Comparison of ENCODE assay signal across 8 cellular contexts in the genomic region with DNA sequence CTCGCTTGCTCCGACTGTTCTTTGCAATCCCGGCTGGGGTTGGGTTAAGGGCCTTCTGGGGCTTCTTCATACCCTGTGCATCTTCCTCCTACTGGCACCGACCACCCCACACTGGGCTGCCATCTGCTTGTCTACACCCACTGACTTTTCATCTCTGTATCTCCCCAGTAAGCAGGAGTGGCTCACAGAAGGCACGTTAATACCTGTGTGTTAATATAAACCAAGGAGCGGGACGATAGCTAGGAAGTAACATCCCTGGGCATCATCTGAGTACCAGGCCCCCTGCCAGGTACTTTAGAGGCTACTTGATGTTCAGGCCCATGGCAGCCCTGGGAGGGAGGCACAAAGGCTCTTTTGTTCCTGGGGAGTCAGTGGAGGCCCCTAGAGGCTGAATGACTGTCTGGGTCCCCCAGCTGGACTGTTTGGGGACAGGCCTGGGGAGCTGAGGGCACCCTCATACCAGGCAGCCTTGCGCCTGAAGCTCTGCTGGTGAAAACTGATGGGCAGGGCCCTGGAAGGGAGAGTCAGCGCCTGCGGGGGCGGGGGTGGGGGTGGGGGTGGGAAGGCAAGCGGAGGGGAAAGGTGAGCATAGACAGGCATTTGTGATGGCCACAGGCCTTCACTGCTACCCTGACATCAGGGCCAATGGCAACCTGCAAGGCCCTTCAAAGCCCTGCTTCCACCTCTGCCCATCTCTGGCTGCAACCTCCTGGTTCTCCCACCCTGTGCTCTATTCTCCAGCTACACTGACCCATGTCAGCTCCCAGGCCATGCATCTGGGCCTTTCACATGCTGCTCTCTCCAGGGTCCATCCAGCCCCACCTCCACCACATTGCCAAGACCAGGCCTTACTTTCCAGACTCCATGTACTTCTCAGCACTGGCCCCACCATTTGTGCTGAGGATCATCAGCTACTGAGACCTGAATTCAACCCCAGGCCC. TPM values are rescaled to one million over a fixed set of nuclear protein-coding genes. Genes with fewer than 3 reads are reported as not detected.
A peak's percentile ranks its signal among the peaks of the same experiment; 100 is the strongest.
DNase-seq lines count a peak whose midpoint lies in the region; ATAC-seq and TF ChIP-seq lines count a peak whose summit lies in the region.

No MANE protein-coding gene starts in this region.

- no peaks in the 10 kb centered on the region for H3K36me3 ChIP-seq in kidney epithelial cell (ENCODE audit: control insufficient read depth, insufficient read depth, low read length)
- H3K36me3 ChIP-seq in subcutaneous abdominal adipose tissue (ENCODE audit: control insufficient read depth in 5 of 5, insufficient read depth in 5 of 5, low read length in 5 of 5): no peaks in the 10 kb centered on the region

- H3K27ac ChIP-seq in subcutaneous abdominal adipose tissue (ENCODE audit: low read depth, low read length): peak overlapping the region; percentile 82

- DNase-seq in C1 segment of cervical spinal cord (lab: John Stamatoyannopoulos, UW) (peak in 9 of 14 donors; percentile 16 to 63 (median 56)), HFFc6 (no peak), kidney epithelial cell (ENCODE audit: low read depth) (no peak), HPDE6-E6E7 (ENCODE audit: extremely low spot score) (no peak), NCI-H2081 treated with DMSO at 0.1 percent for 48 hours (lab: John Stamatoyannopoulos, UW) (no peak), NOMO-1 (lab: John Stamatoyannopoulos, UW; ENCODE audit: unreplicated experiment in 2 of 2) (no peak)
- DNase-seq in activated naive CD8-positive, alpha-beta T cell treated with anti-CD3 and anti-CD28 coated beads, Interleukin-2, amount 50 U/mL, for 24 hours: peak; percentile 18

- ATAC-seq in activated naive CD8-positive, alpha-beta T cell treated with anti-CD3 and anti-CD28 coated beads, Interleukin-2, amount 50 U/mL, for 24 hours: peak; percentile 11

- H3K27me3 Mint-ChIP-seq in HFFc6 (ENCODE audit: insufficient read depth): no peaks in the 10 kb centered on the region; the same call in 1 of the 2 replicates
- H3K27me3 Mint-ChIP-seq in activated naive CD8-positive, alpha-beta T cell treated with anti-CD3 and anti-CD28 coated beads, Interleukin-2, amount 50 U/mL, for 24 hours: no peaks in the 10 kb centered on the region

- peak overlapping the region; percentile 19 for H3K4me3 ChIP-seq in kidney epithelial cell (ENCODE audit: low read depth, low read length)
- peak overlapping the region; percentile 56 to 75 (median 70) for H3K4me3 ChIP-seq in subcutaneous abdominal adipose tissue (ENCODE audit: low read depth in 1 of 5, low read length in 5 of 5)

- peak overlapping the region in 4 of 5 donors; percentile 74 to 86 (median 79) for H3K9ac ChIP-seq in subcutaneous abdominal adipose tissue (ENCODE audit: low read length in 5 of 5)

- no peaks in the 10 kb centered on the region for H3K36me3 Mint-ChIP-seq in HFFc6 (ENCODE audit: low read depth)
- H3K36me3 Mint-ChIP-seq in activated naive CD8-positive, alpha-beta T cell treated with anti-CD3 and anti-CD28 coated beads, Interleukin-2, amount 50 U/mL, for 24 hours (ENCODE audit: low read depth): no peaks in the 10 kb centered on the region

- TF ChIP-seq CTCF in HFFc6 (IDR thresholded peaks at IDR 0.05): no peak
- TF ChIP-seq CTCF in kidney epithelial cell (IDR thresholded peaks at IDR 0.05; ENCODE audit: insufficient read depth, low read length, poor library complexity, severe bottlenecking): no peak

- peak overlapping the region; percentile 68 for H3K4me3 Mint-ChIP-seq in HFFc6
- H3K4me3 Mint-ChIP-seq in activated naive CD8-positive, alpha-beta T cell treated with anti-CD3 and anti-CD28 coated beads, Interleukin-2, amount 50 U/mL, for 24 hours: peak overlapping the region; percentile 66

- H3K9me3 Mint-ChIP-seq in HFFc6: no peaks in the 10 kb centered on the region
- no peaks in the 10 kb centered on the region for H3K9me3 Mint-ChIP-seq in activated naive CD8-positive, alpha-beta T cell treated with anti-CD3 and anti-CD28 coated beads, Interleukin-2, amount 50 U/mL, for 24 hours

- H3K27me3 ChIP-seq in kidney epithelial cell (ENCODE audit: control insufficient read depth, insufficient read depth, low read length): no peaks in the 10 kb centered on the region
- no peaks in the 10 kb centered on the region for H3K27me3 ChIP-seq in subcutaneous abdominal adipose tissue (ENCODE audit: control insufficient read depth in 5 of 5, insufficient read depth in 4 of 5, low read length in 5 of 5)

- H3K27ac Mint-ChIP-seq in HFFc6: peak overlapping the region; percentile 65; the same call in 1 of the 2 replicates
- H3K27ac Mint-ChIP-seq in activated naive CD8-positive, alpha-beta T cell treated with anti-CD3 and anti-CD28 coated beads, Interleukin-2, amount 50 U/mL, for 24 hours: peak overlapping the region; percentile 87

- H3K9me3 ChIP-seq in subcutaneous abdominal adipose tissue (ENCODE audit: control insufficient read depth in 5 of 5, low read length in 5 of 5): no peaks in the 10 kb centered on the region

- peaks cover 2 to 17% (median 15%) of the 10 kb centered on the region in 5 donors for H3K4me1 ChIP-seq in subcutaneous abdominal adipose tissue (ENCODE audit: control insufficient read depth in 5 of 5, insufficient read depth in 5 of 5, low read length in 5 of 5)

- peaks cover 5% of the 10 kb centered on the region for H3K4me1 Mint-ChIP-seq in HFFc6 (ENCODE audit: low read depth)
- peaks cover 12% of the 10 kb centered on the region for H3K4me1 Mint-ChIP-seq in activated naive CD8-positive, alpha-beta T cell treated with anti-CD3 and anti-CD28 coated beads, Interleukin-2, amount 50 U/mL, for 24 hours

RNA-seq across cellular contexts. Expression of a gene that starts 34.2 kb away (rescaled TPM):
- total RNA-seq in HFFc6 (2021; fragmentation: NEBNext Ultra II Directional; extraction: Animal tissue kit (Norgen Biotek cat#: 25700)): not detected
- 0.75 TPM in 1 of 2 replicates, not detected in the other for total RNA-seq in kidney epithelial cell

RNA-seq across cellular contexts. Expression of a gene that starts 45.3 kb away (rescaled TPM):
- total RNA-seq in HFFc6 (2021; fragmentation: NEBNext Ultra II Directional; extraction: Animal tissue kit (Norgen Biotek cat#: 25700)): 10 to 100 TPM; 57.0 to 70.8 (median 68.1) TPM
- total RNA-seq in kidney epithelial cell: 40.9 and 46.4 TPM in 2 replicates

Comparison
In these comparisons a context has a peak if more than half of its experiments do, and no peak if none do; other contexts are left out.
1. DNase-seq: peak in C1 segment of cervical spinal cord (9 of 14) and activated naive CD8-positive, alpha-beta T cell treated with anti-CD3 and anti-CD28 coated beads, Interleukin-2, amount 50 U/mL, for 24 hours (single experiment); none in HFFc6 (single experiment), kidney epithelial cell (single experiment), HPDE6-E6E7 (single experiment), NCI-H2081 treated with DMSO at 0.1 percent for 48 hours (single experiment) and NOMO-1 (0 of 2).